ENCODE assay signal across 9 cellular contexts in the genomic region with DNA sequence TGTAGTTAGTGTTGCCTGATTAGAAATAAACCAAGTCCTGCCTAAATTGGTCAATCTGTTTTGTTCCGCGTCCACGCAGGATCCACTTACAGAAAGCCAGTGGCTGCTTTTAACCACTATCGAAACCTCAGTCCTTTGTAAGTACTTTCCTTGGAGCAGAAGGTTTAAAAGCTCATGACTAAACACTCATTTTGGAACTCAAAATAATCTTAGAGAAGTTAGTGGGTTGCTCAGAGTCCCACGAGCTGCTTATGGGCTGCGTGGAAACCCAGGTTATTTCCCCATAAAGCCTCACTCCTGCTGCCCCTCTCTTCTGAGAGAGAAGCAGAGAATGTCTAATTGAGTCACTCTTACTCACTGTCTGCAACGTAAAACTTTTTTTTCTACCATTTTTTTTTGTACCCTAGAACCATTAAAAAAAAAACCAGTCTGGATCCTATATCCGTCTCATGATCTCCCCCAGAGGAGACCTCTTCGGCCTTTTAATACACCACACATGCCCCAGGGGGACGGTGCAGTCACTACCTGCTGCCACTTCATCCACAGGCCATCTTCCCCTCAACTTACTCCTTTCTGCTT. TPM values are rescaled to one million over a fixed set of nuclear protein-coding genes. Genes with fewer than 3 reads are reported as not detected.
A peak's percentile ranks its signal among the peaks of the same experiment; 100 is the strongest.
DNase-seq lines count a peak whose midpoint lies in the region; ATAC-seq and TF ChIP-seq lines count a peak whose summit lies in the region.
"Had no signal": no experiment of that assay in that cellular context is flagged by ENCODE, and none has a peak within 500 bp of the region (broad histone marks: within the 10 kb centered on the region; RNA-seq: fewer than 3 reads in every experiment).

No MANE protein-coding gene starts in this region.

- peak; percentile 63 for ATAC-seq in GM19397 (IDR thresholded peaks at IDR 0.05; ENCODE audit: unreplicated experiment)
- peak; percentile 37 for ATAC-seq in HG03139 (IDR thresholded peaks at IDR 0.05; ENCODE audit: unreplicated experiment)

- TF ChIP-seq EP300 in stomach (IDR thresholded peaks at IDR 0.05): no peak

- peaks cover 81% of the 10 kb centered on the region for H3K79me2 ChIP-seq in mammary epithelial cell (ENCODE audit: insufficient read depth, low read length)

- peak; percentile 24 for DNase-seq in mammary epithelial cell
- no peak for DNase-seq in SHP77 treated with DMSO at 0.1 percent for 48 hours (lab: John Stamatoyannopoulos, UW)
- DNase-seq in Peyer's patch: no peak
- no peak for DNase-seq in stomach
- no peak for DNase-seq in amygdala (lab: John Stamatoyannopoulos, UW)
- DNase-seq: right lobe of liver had no signal

- BruUV-seq in mammary epithelial cell (replicated peaks; lab: Mats Ljungman, UMichigan): no TSS peak

- in situ Hi-C loops in mammary epithelial cell (cut with MboI; ENCODE audit: low sequenced_read_pairs in 2 of 2): loop anchor here (25.0 kb wide), 3 partner anchors 812 to 1063 kb away; no protein-coding TSS in a partner anchor

- CTCF ChIA-PET in mammary epithelial cell (lab: Charles Lee; ENCODE audit: low non-redundant PET): no interaction called here

- H2AFZ ChIP-seq in mammary epithelial cell (ENCODE audit: low read depth, low read length): no peak overlapping the region

- no peak overlapping the region for H3K27ac ChIP-seq in BLaER1 treated with 17β-estradiol and CSF1 and Interleukin-3, amounts not matched to agents 10 nM and 100 nM
- H3K27ac ChIP-seq in mammary epithelial cell (ENCODE audit: insufficient read depth, low read depth, low read length) (no peak overlapping the region), Peyer's patch (peak overlapping the region in 1 of 4 donors; percentile 46), stomach (no peak overlapping the region)
- H3K27ac ChIP-seq: right lobe of liver had no signal

- no peak overlapping the region for H3K4me3 ChIP-seq in BLaER1 treated with 17β-estradiol and CSF1 and Interleukin-3, amounts not matched to agents 10 nM and 100 nM
- no peak overlapping the region for H3K4me3 ChIP-seq in mammary epithelial cell (replicated peaks in 1 of 3; ENCODE audit: insufficient read depth in 1 of 3, low read depth in 2 of 3, low read length in 3 of 3)
- no peak overlapping the region for H3K4me3 ChIP-seq in Peyer's patch
- H3K4me3 ChIP-seq in stomach: no peak overlapping the region
- H3K4me3 ChIP-seq: right lobe of liver had no signal

- intact Hi-C loops in mammary epithelial cell (cut with micrococcal nuclease) (no loop called here), stomach (cut with DNase I; ENCODE audit: low total_unique reads) (no loop called here)

- peaks cover 0 to 7% (median 0%) of the 10 kb centered on the region in 11 experiments; a peak in 3 of 22 replicates for H3K36me3 ChIP-seq in BLaER1 treated with 17β-estradiol and CSF1 and Interleukin-3, amounts not matched to agents 10 nM and 100 nM
- H3K36me3 ChIP-seq in mammary epithelial cell (ENCODE audit: insufficient read depth, low read length): no peaks in the 10 kb centered on the region
- H3K36me3 ChIP-seq in Peyer's patch: no peaks in the 10 kb centered on the region
- H3K36me3 ChIP-seq in stomach: no peaks in the 10 kb centered on the region
- H3K36me3 ChIP-seq: right lobe of liver had no signal

- TF ChIP-seq POLR2A in Peyer's patch (IDR thresholded peaks at IDR 0.05) (no peak), stomach (IDR thresholded peaks at IDR 0.05) (no peak)

- dilution Hi-C loops in mammary epithelial cell (cut with HindIII; ENCODE audit: low sequenced_read_pairs): loop anchor here (25.0 kb wide), 1 partner anchor 1062 kb away; no protein-coding TSS in a partner anchor

- H3K4me2 ChIP-seq in BLaER1 treated with 17β-estradiol and CSF1 and Interleukin-3, amounts not matched to agents 10 nM and 100 nM: peak overlapping the region in 7 of 11 experiments; percentile 0 to 47 (median 24); a peak in 5 of 22 replicates
- H3K4me2 ChIP-seq in mammary epithelial cell (ENCODE audit: insufficient read depth, low read depth, low read length): no peak overlapping the region

- WGBS in mammary epithelial cell (ENCODE audit: low coverage, missing lambda C conversion rate): 91% methylated on average over 10 of the region's 10 CpGs
- WGBS in stomach, 5 donors: 77 to 83% (median 81%) methylated on average over 10 of the region's 10 CpGs

- peaks cover 0 to 88% (median 3%) of the 10 kb centered on the region in 11 experiments; a peak in 8 of 22 replicates for H4K20me1 ChIP-seq in BLaER1 treated with 17β-estradiol and CSF1 and Interleukin-3, amounts not matched to agents 10 nM and 100 nM
- H4K20me1 ChIP-seq in mammary epithelial cell (ENCODE audit: insufficient read depth, low read length): no peaks in the 10 kb centered on the region

- H3K9me3 ChIP-seq in BLaER1 treated with 17β-estradiol and CSF1 and Interleukin-3, amounts not matched to agents 10 nM and 100 nM (replicated peaks in 1 of 11): no peaks in the 10 kb centered on the region
- H3K9me3 ChIP-seq in mammary epithelial cell (replicated peaks; ENCODE audit: insufficient read depth, low read length) (no peaks in the 10 kb centered on the region), Peyer's patch (no peaks in the 10 kb centered on the region), stomach (no peaks in the 10 kb centered on the region)
- H3K9me3 ChIP-seq: right lobe of liver had no signal

- H3K27me3 ChIP-seq in BLaER1 treated with 17β-estradiol and CSF1 and Interleukin-3, amounts not matched to agents 10 nM and 100 nM: no peaks in the 10 kb centered on the region
- no peaks in the 10 kb centered on the region for H3K27me3 ChIP-seq in mammary epithelial cell (ENCODE audit: insufficient read depth, low read length)
- H3K27me3 ChIP-seq in Peyer's patch: no peaks in the 10 kb centered on the region
- H3K27me3 ChIP-seq in stomach: peaks cover 0 to 7% (median 0%) of the 10 kb centered on the region in 3 donors
- H3K27me3 ChIP-seq: right lobe of liver had no signal

- H3K9ac ChIP-seq in BLaER1 treated with 17β-estradiol and CSF1 and Interleukin-3, amounts not matched to agents 10 nM and 100 nM: no peak overlapping the region
- H3K9ac ChIP-seq in mammary epithelial cell (ENCODE audit: insufficient read depth, low read length): no peak overlapping the region

- H3K4me1 ChIP-seq in BLaER1 treated with 17β-estradiol and CSF1 and Interleukin-3, amounts not matched to agents 10 nM and 100 nM: peaks cover 4 to 53% (median 8%) of the 10 kb centered on the region in 10 experiments; a peak in 10 of 20 replicates
- peaks cover 32% of the 10 kb centered on the region for H3K4me1 ChIP-seq in mammary epithelial cell (ENCODE audit: insufficient read depth, low read length)
- H3K4me1 ChIP-seq in Peyer's patch: no peaks in the 10 kb centered on the region
- H3K4me1 ChIP-seq in stomach: peaks cover 0 to 8% (median 0%) of the 10 kb centered on the region in 4 donors
- H3K4me1 ChIP-seq: right lobe of liver had no signal

- TF ChIP-seq CTCF in mammary epithelial cell (conservative IDR thresholded peaks at IDR 0.05 in 1 of 2, IDR thresholded peaks at IDR 0.05 in 1 of 2; ENCODE audit: extremely low read depth in 1 of 2, insufficient read depth in 1 of 2, low read depth in 1 of 2, low read length in 2 of 2): no peak
- no peak for TF ChIP-seq CTCF in Peyer's patch (IDR thresholded peaks at IDR 0.05)
- no peak for TF ChIP-seq CTCF in stomach (IDR thresholded peaks at IDR 0.05)

RNA-seq across cellular contexts. Expression of a gene that starts 7.5 kb away (rescaled TPM):
- 10 to 100 TPM; 27.0 to 76.6 TPM for total RNA-seq in mammary epithelial cell
- polyA plus RNA-seq in mammary epithelial cell: 60.4 TPM
- 15.7 TPM for polyA minus RNA-seq in mammary epithelial cell
- 10 to 100 TPM in 1 of 4 donors, 1 to 10 TPM in 2, not detected in 1; 6.7 to 39.6 (median 8.0) TPM for total RNA-seq in Peyer's patch
- total RNA-seq in stomach: 10 to 100 TPM in 3 of 5 donors, 1 to 10 TPM in 2; 4.0 to 41.7 (median 15.1) TPM
- polyA plus RNA-seq in stomach: 10 to 100 TPM in 2 of 3 donors, 1 to 10 TPM in 1; 8.7 to 60.8 (median 34.6) TPM
